In genomic region chr9:114301798-114302565, GRCh38 we compare ENCODE assay signal across 34 cellular contexts. TPM values are rescaled to one million over a fixed set of nuclear protein-coding genes. Genes with fewer than 3 reads are reported as not detected.
A peak's percentile ranks its signal among the peaks of the same experiment; 100 is the strongest.
DNase-seq lines count a peak whose midpoint lies in the region; ATAC-seq and TF ChIP-seq lines count a peak whose summit lies in the region.
"Had no signal": no experiment of that assay in that cellular context is flagged by ENCODE, and none has a peak within 500 bp of the region (broad histone marks: within the 10 kb centered on the region; RNA-seq: fewer than 3 reads in every experiment).

No MANE protein-coding gene starts in this region.

- no peak for TF ChIP-seq EP300 in suprapubic skin (IDR thresholded peaks at IDR 0.05)

- H3K27ac ChIP-seq in suprapubic skin (no peak overlapping the region), caudate nucleus (ENCODE audit: low read depth, low read length) (no peak overlapping the region)
- H3K27ac ChIP-seq: body of pancreas, C4-2B, gastroesophageal sphincter, right atrium auricular region, thyroid gland had no signal

- ATAC-seq in activated CD8-positive, alpha-beta memory T cell treated with anti-CD3 and anti-CD28 coated beads, Interleukin-2, amount 10 ng/mL, durations not matched to agents 7 days and 5 days: no peak
- no peak for ATAC-seq in HG02798 (IDR thresholded peaks at IDR 0.05; ENCODE audit: poor library complexity, unreplicated experiment)
- ATAC-seq: activated CD4-positive, CD25-positive, alpha-beta regulatory T cell treated with anti-CD3 and anti-CD28 coated beads, Interleukin-2, amount 50 U/mL, for 24 hours; activated T-cell treated with anti-CD3 and anti-CD28 coated beads, Interleukin-2, amount 50 U/mL, for 4 hours; body of pancreas; gastroesophageal sphincter; GM12878; HepG2; left cardiac atrium had no signal

- H3K27ac Mint-ChIP-seq in activated CD8-positive, alpha-beta memory T cell treated with anti-CD3 and anti-CD28 coated beads, Interleukin-2, amount 10 ng/mL, durations not matched to agents 7 days and 5 days: no peak overlapping the region
- H3K27ac Mint-ChIP-seq: activated naive CD4-positive, alpha-beta T cell treated with anti-CD3 and anti-CD28 coated beads, Interleukin-2, amount 10 ng/mL, durations not matched to agents 7 days and 5 days; stimulated activated naive CD8-positive, alpha-beta T cell treated with anti-CD3 and anti-CD28 coated beads, Interleukin-15, Interleukin-2, amounts not matched to agents 100 ng/mL and 50 ng/mL, for 24 hours had no signal

- no peaks in the 10 kb centered on the region for H3K4me1 Mint-ChIP-seq in activated CD8-positive, alpha-beta memory T cell treated with anti-CD3 and anti-CD28 coated beads, Interleukin-2, amount 10 ng/mL, durations not matched to agents 7 days and 5 days
- H3K4me1 Mint-ChIP-seq: activated naive CD4-positive, alpha-beta T cell treated with anti-CD3 and anti-CD28 coated beads, Interleukin-2, amount 10 ng/mL, durations not matched to agents 7 days and 5 days had no signal

- DNase-seq in H7 (peak; percentile 8), mesenteric fat pad (ENCODE audit: low spot score) (peak; percentile 74), suprapubic skin (ENCODE audit: low spot score in 2 of 2) (peak; percentile 41 to 66), caudate nucleus (lab: John Stamatoyannopoulos, UW) (no peak), NCI-H1930 (lab: John Stamatoyannopoulos, UW) (no peak)
- DNase-seq in activated CD8-positive, alpha-beta memory T cell treated with anti-CD3 and anti-CD28 coated beads, Interleukin-2, amount 10 ng/mL, durations not matched to agents 7 days and 5 days: peak; percentile 18
- DNase-seq: activated CD4-positive, alpha-beta T cell treated with anti-CD3 and anti-CD28 coated beads, Interleukin-2, amount 50 U/mL, for 4 hours; activated naive CD4-positive, alpha-beta T cell treated with anti-CD3 and anti-CD28 coated beads, Interleukin-2, amount 10 ng/mL, durations not matched to agents 7 days and 5 days; activated T-cell treated with anti-CD3 and anti-CD28 coated beads, Interleukin-2, amount 50 U/mL, for 4 hours; COR-L47; effector CD4-positive, alpha-beta T cell; hippocampal formation; Karpas-422; left cardiac atrium; mammary epithelial cell; NCI-H1436; NCI-H345; NCI-H69; SHP77 treated with DMSO at 0.1 percent for 48 hours; stimulated activated CD4-positive, alpha-beta T cell treated with anti-CD3 and anti-CD28 coated beads, Interleukin-2, amount 100 ng/mL, for 24 hours; T-helper 2 cell had no signal

- CTCF ChIA-PET in activated CD8-positive, alpha-beta memory T cell treated with anti-CD3 and anti-CD28 coated beads, Interleukin-2, amount 10 ng/mL, durations not matched to agents 7 days and 5 days (lab: Charles Lee): no interaction called here

- H3K27me3 ChIP-seq in H7 (ENCODE audit: control insufficient read depth, insufficient read depth, low read length) (no peaks in the 10 kb centered on the region), suprapubic skin (no peaks in the 10 kb centered on the region)
- H3K27me3 ChIP-seq: body of pancreas, right atrium auricular region, thyroid gland had no signal

- no peak for TF ChIP-seq POLR2A in suprapubic skin (IDR thresholded peaks at IDR 0.05)

- H3K4me1 ChIP-seq in suprapubic skin: no peaks in the 10 kb centered on the region
- H3K4me1 ChIP-seq: body of pancreas had no signal

- H3K36me3 ChIP-seq in H7 (replicated peaks; ENCODE audit: control insufficient read depth, insufficient read depth, low read length) (peaks cover 2% of the 10 kb centered on the region), suprapubic skin (peaks cover 14% of the 10 kb centered on the region)
- H3K36me3 ChIP-seq: right atrium auricular region, thyroid gland had no signal

- no peaks in the 10 kb centered on the region for H3K9me3 ChIP-seq in suprapubic skin
- H3K9me3 ChIP-seq: body of pancreas, gastroesophageal sphincter, HAP-1, right atrium auricular region, thyroid gland had no signal

- H3K27me3 Mint-ChIP-seq in activated CD8-positive, alpha-beta memory T cell treated with anti-CD3 and anti-CD28 coated beads, Interleukin-2, amount 10 ng/mL, durations not matched to agents 7 days and 5 days: peaks cover 17% of the 10 kb centered on the region
- H3K27me3 Mint-ChIP-seq: stimulated activated naive CD8-positive, alpha-beta T cell treated with anti-CD3 and anti-CD28 coated beads, Interleukin-15, Interleukin-2, amounts not matched to agents 100 ng/mL and 50 ng/mL, for 24 hours had no signal

- no peak for TF ChIP-seq CTCF in suprapubic skin (IDR thresholded peaks at IDR 0.05)

- no peaks in the 10 kb centered on the region for H3K9me3 Mint-ChIP-seq in activated CD8-positive, alpha-beta memory T cell treated with anti-CD3 and anti-CD28 coated beads, Interleukin-2, amount 10 ng/mL, durations not matched to agents 7 days and 5 days (ENCODE audit: low read depth)
- H3K9me3 Mint-ChIP-seq: activated naive CD4-positive, alpha-beta T cell treated with anti-CD3 and anti-CD28 coated beads, Interleukin-2, amount 10 ng/mL, durations not matched to agents 7 days and 5 days; activated T-cell treated with anti-CD3 and anti-CD28 coated beads, Interleukin-2, amount 50 U/mL, for 4 hours; neural crest cell; stimulated activated naive CD8-positive, alpha-beta T cell treated with anti-CD3 and anti-CD28 coated beads, Interleukin-15, Interleukin-2, amounts not matched to agents 100 ng/mL and 50 ng/mL, for 24 hours had no signal

- no peak overlapping the region for H3K4me3 Mint-ChIP-seq in activated CD8-positive, alpha-beta memory T cell treated with anti-CD3 and anti-CD28 coated beads, Interleukin-2, amount 10 ng/mL, durations not matched to agents 7 days and 5 days
- H3K4me3 Mint-ChIP-seq: activated naive CD4-positive, alpha-beta T cell treated with anti-CD3 and anti-CD28 coated beads, Interleukin-2, amount 10 ng/mL, durations not matched to agents 7 days and 5 days; activated T-cell treated with anti-CD3 and anti-CD28 coated beads, Interleukin-2, amount 50 U/mL, for 4 hours; neural crest cell; stimulated activated naive CD8-positive, alpha-beta T cell treated with anti-CD3 and anti-CD28 coated beads, Interleukin-15, Interleukin-2, amounts not matched to agents 100 ng/mL and 50 ng/mL, for 24 hours had no signal

- H3K36me3 Mint-ChIP-seq in activated CD8-positive, alpha-beta memory T cell treated with anti-CD3 and anti-CD28 coated beads, Interleukin-2, amount 10 ng/mL, durations not matched to agents 7 days and 5 days: no peaks in the 10 kb centered on the region
- H3K36me3 Mint-ChIP-seq: activated naive CD4-positive, alpha-beta T cell treated with anti-CD3 and anti-CD28 coated beads, Interleukin-2, amount 10 ng/mL, durations not matched to agents 7 days and 5 days had no signal

- H3K4me3 ChIP-seq in H7 (ENCODE audit: insufficient read depth, low read depth, low read length) (no peak overlapping the region), suprapubic skin (no peak overlapping the region)
- H3K4me3 ChIP-seq: body of pancreas, gastroesophageal sphincter, GM12878, HAP-1, right atrium auricular region, thyroid gland had no signal

- WGBS in suprapubic skin: 86% methylated on average over 9 of the region's 15 CpGs

RNA-seq across cellular contexts. Expression of gene ORM1, which starts 20.9 kb away (rescaled TPM):
- total RNA-seq in H7 (2014; rRNA removed; shearing (Covaris generic)): not detected in 2 replicates
- total RNA-seq in activated CD8-positive, alpha-beta memory T cell treated with anti-CD3 and anti-CD28 coated beads, Interleukin-2, amount 10 ng/mL, durations not matched to agents 7 days and 5 days: not detected
- total RNA-seq in mesenteric fat pad (0.64 TPM), suprapubic skin (10 to 100 TPM in 1 of 4 donors, not detected in 3; 59.2 TPM)
- total RNA-seq: fibroblast of lung, mammary epithelial cell, neural crest cell, right atrium auricular region, thyroid gland had no signal

RNA-seq across cellular contexts. Expression of gene ORM2, which starts 27.7 kb away (rescaled TPM):
- total RNA-seq in H7 (2014; rRNA removed; shearing (Covaris generic)): 1.2 and 2.2 TPM in 2 replicates
- not detected for total RNA-seq in activated CD8-positive, alpha-beta memory T cell treated with anti-CD3 and anti-CD28 coated beads, Interleukin-2, amount 10 ng/mL, durations not matched to agents 7 days and 5 days
- total RNA-seq in mesenteric fat pad: not detected
- 1 to 10 TPM in 1 of 4 donors, not detected in 3; 9.5 TPM for total RNA-seq in suprapubic skin
- total RNA-seq: body of pancreas, fibroblast of lung, gastroesophageal sphincter, mammary epithelial cell, neural crest cell, right atrium auricular region, thyroid gland had no signal

Comparison
In these comparisons a context has a peak if more than half of its experiments do, and no peak if none do; other contexts are left out.
1. DNase-seq: peak in H7 (single experiment), activated CD8-positive, alpha-beta memory T cell treated with anti-CD3 and anti-CD28 coated beads, Interleukin-2, amount 10 ng/mL, durations not matched to agents 7 days and 5 days (single experiment), mesenteric fat pad (single experiment) and suprapubic skin (2 of 2); none in caudate nucleus (0 of 61) and NCI-H1930 (0 of 2).